Comparison of ENCODE assay signal across 17 cellular contexts in genomic region chr11:80838153-80838552, GRCh38.
DNase-seq lines count a peak whose midpoint lies in the region; ATAC-seq and TF ChIP-seq lines count a peak whose summit lies in the region.
"Had no signal": no experiment of that assay in that cellular context is flagged by ENCODE, and none has a peak within 500 bp of the region (broad histone marks: within the 10 kb centered on the region; RNA-seq: fewer than 3 reads in every experiment).

No MANE protein-coding gene starts in this region.

- H3K27ac ChIP-seq in colonic mucosa: no peak overlapping the region
- H3K27ac ChIP-seq: ascending aorta, SK-N-MC had no signal

- no peak overlapping the region for H3K27ac Mint-ChIP-seq in HFFc6
- H3K27ac Mint-ChIP-seq in effector memory CD8-positive, alpha-beta T cell: no peak overlapping the region
- H3K27ac Mint-ChIP-seq: activated CD8-positive, alpha-beta T cell treated with anti-CD3 and anti-CD28 coated beads for 36 hours; activated T-helper 17 cell treated with anti-CD3 and anti-CD28 coated beads, Interleukin-2, amount 50 U/mL, for 72 hours; CD4-positive, alpha-beta T cell had no signal

- no peaks in the 10 kb centered on the region for H3K9me3 ChIP-seq in colonic mucosa
- H3K9me3 ChIP-seq: ascending aorta had no signal

- no peak overlapping the region for H3K4me3 ChIP-seq in colonic mucosa
- H3K4me3 ChIP-seq: ascending aorta, SK-N-MC had no signal

- no peak overlapping the region for H3K4me3 Mint-ChIP-seq in HFFc6
- H3K4me3 Mint-ChIP-seq in effector memory CD8-positive, alpha-beta T cell: no peak overlapping the region
- H3K4me3 Mint-ChIP-seq: activated CD8-positive, alpha-beta T cell treated with anti-CD3 and anti-CD28 coated beads for 36 hours; activated T-helper 17 cell treated with anti-CD3 and anti-CD28 coated beads, Interleukin-2, amount 50 U/mL, for 72 hours; CD4-positive, alpha-beta T cell had no signal

- H3K36me3 Mint-ChIP-seq in HFFc6 (ENCODE audit: low read depth): no peaks in the 10 kb centered on the region
- no peaks in the 10 kb centered on the region for H3K36me3 Mint-ChIP-seq in effector memory CD8-positive, alpha-beta T cell (ENCODE audit: insufficient read depth)

- TF ChIP-seq CTCF in GM10248 (IDR thresholded peaks at IDR 0.05; ENCODE audit: control extremely low read depth, extremely low read depth, low read depth, missing control alignments): no peak
- TF ChIP-seq CTCF in HFFc6 (IDR thresholded peaks at IDR 0.05): no peak
- no peak for TF ChIP-seq CTCF in colonic mucosa (IDR thresholded peaks at IDR 0.05)

- no peaks in the 10 kb centered on the region for H3K27me3 ChIP-seq in colonic mucosa
- H3K27me3 ChIP-seq: ascending aorta had no signal

- H3K4me1 ChIP-seq in colonic mucosa: no peaks in the 10 kb centered on the region
- H3K4me1 ChIP-seq: ascending aorta had no signal

- POLR2A ChIA-PET in GM10248 (lab: Yijun Ruan, JAX): no interaction called here

- CTCF ChIA-PET in GM10248 (lab: Yijun Ruan, JAX): interaction anchor here (1.6 to 2.5 kb wide), 2 partner anchors 14 to 19 kb away, joined by 5 to 9 read pairs; no protein-coding TSS in a partner anchor

- H3K9ac ChIP-seq in colonic mucosa (ENCODE audit: low read depth in 2 of 2, low read length in 2 of 2): no peak overlapping the region

- intact Hi-C loops in colonic mucosa (cut with DNase I): no loop called here

- peak; percentile 15 for DNase-seq in GM10248 (ENCODE audit: extremely low spot score)
- DNase-seq in NCI-H2081 treated with DMSO at 0.1 percent for 48 hours (lab: John Stamatoyannopoulos, UW): no peak
- DNase-seq in HFFc6: no peak
- DNase-seq in effector memory CD8-positive, alpha-beta T cell: no peak
- no peak for DNase-seq in colonic mucosa
- DNase-seq: activated CD8-positive, alpha-beta T cell treated with anti-CD3 and anti-CD28 coated beads for 36 hours; CD4-positive, alpha-beta T cell; NCI-H1694; NCI-H510A treated with DMSO at 0.1 percent for 48 hours; PC-3; stimulated activated naive CD8-positive, alpha-beta T cell treated with anti-CD3 and anti-CD28 coated beads, Interleukin-15, Interleukin-2, amounts not matched to agents 100 U/mL and 50 U/mL, for 24 hours had no signal

- no peaks in the 10 kb centered on the region for H3K27me3 Mint-ChIP-seq in HFFc6 (ENCODE audit: insufficient read depth)
- H3K27me3 Mint-ChIP-seq in effector memory CD8-positive, alpha-beta T cell: no peaks in the 10 kb centered on the region
- H3K27me3 Mint-ChIP-seq: activated CD8-positive, alpha-beta T cell treated with anti-CD3 and anti-CD28 coated beads for 36 hours; activated T-helper 17 cell treated with anti-CD3 and anti-CD28 coated beads, Interleukin-2, amount 50 U/mL, for 72 hours; CD4-positive, alpha-beta T cell had no signal

- H3K9me3 Mint-ChIP-seq in HFFc6: peaks cover 35% of the 10 kb centered on the region
- H3K9me3 Mint-ChIP-seq in effector memory CD8-positive, alpha-beta T cell: peaks cover 5 to 21% of the 10 kb centered on the region in 2 donors

- no peaks in the 10 kb centered on the region for H3K36me3 ChIP-seq in colonic mucosa
- H3K36me3 ChIP-seq: ascending aorta had no signal

- ATAC-seq in GM19023 (IDR thresholded peaks at IDR 0.05; ENCODE audit: unreplicated experiment) (peak; percentile 73), GM21717 (IDR thresholded peaks at IDR 0.05; ENCODE audit: unreplicated experiment) (peak; percentile 70), HG03097 (IDR thresholded peaks at IDR 0.05; ENCODE audit: low FRiP score, unreplicated experiment) (peak; percentile 73)
- ATAC-seq in effector memory CD8-positive, alpha-beta T cell (replicated peaks): no peak
- ATAC-seq: activated CD8-positive, alpha-beta T cell treated with anti-CD3 and anti-CD28 coated beads for 36 hours; activated T-helper 17 cell treated with anti-CD3 and anti-CD28 coated beads, Interleukin-2, amount 50 U/mL, for 72 hours; PC-3; stimulated activated naive CD8-positive, alpha-beta T cell treated with anti-CD3 and anti-CD28 coated beads, Interleukin-15, Interleukin-2, amounts not matched to agents 100 U/mL and 50 U/mL, for 24 hours had no signal

- no peaks in the 10 kb centered on the region for H3K4me1 Mint-ChIP-seq in HFFc6 (ENCODE audit: low read depth)
- no peaks in the 10 kb centered on the region for H3K4me1 Mint-ChIP-seq in effector memory CD8-positive, alpha-beta T cell (ENCODE audit: low read depth in 2 of 2)
- H3K4me1 Mint-ChIP-seq: activated T-helper 17 cell treated with anti-CD3 and anti-CD28 coated beads, Interleukin-2, amount 50 U/mL, for 72 hours had no signal
